27 cellular contexts compared by ENCODE assay signal in genomic region chr9:76944011-76944410, GRCh38. TPM values are rescaled to one million over a fixed set of nuclear protein-coding genes. Genes with fewer than 3 reads are reported as not detected.
"Had no signal": no experiment of that assay in that cellular context is flagged by ENCODE, and none has a peak within 500 bp of the region (broad histone marks: within the 10 kb centered on the region; RNA-seq: fewer than 3 reads in every experiment).

No MANE protein-coding gene starts in this region.

- H3K4me1 Mint-ChIP-seq: IgD-negative memory B cell, WTC11 had no signal

- H3K9me3 ChIP-seq: Peyer's patch, SJSA1 had no signal

- H3K27ac ChIP-seq: Peyer's patch, RWPE1, SJSA1 had no signal

- H3K9me3 Mint-ChIP-seq: activated CD4-positive, alpha-beta memory T cell treated with anti-CD3 and anti-CD28 coated beads for 36 hours; activated naive CD4-positive, alpha-beta T cell treated with anti-CD3 and anti-CD28 coated beads for 36 hours; activated T-cell treated with anti-CD3 and anti-CD28 coated beads, Interleukin-2, amount 50 U/mL, for 4 hours; IgD-negative memory B cell; WTC11 had no signal

- ATAC-seq: activated T-cell treated with anti-CD3 and anti-CD28 coated beads, Interleukin-2, amount 50 U/mL, for 4 hours; SK-N-SH treated with all-trans-retinoic acid at 6 μM for 48 hours; WTC11 had no signal

- H3K27ac Mint-ChIP-seq: activated CD4-positive, alpha-beta memory T cell treated with anti-CD3 and anti-CD28 coated beads for 36 hours; activated naive CD4-positive, alpha-beta T cell treated with anti-CD3 and anti-CD28 coated beads for 36 hours; activated naive CD8-positive, alpha-beta T cell; IgD-negative memory B cell; WTC11 had no signal

- DNase-seq: activated CD4-positive, alpha-beta memory T cell treated with anti-CD3 and anti-CD28 coated beads for 36 hours; activated CD4-positive, alpha-beta T cell treated with anti-CD3 and anti-CD28 coated beads for 48 hours; activated CD4-positive, CD25-positive, alpha-beta regulatory T cell treated with anti-CD3 and anti-CD28 coated beads, Interleukin-2, amount 50 U/mL, for 72 hours; activated CD8-positive, alpha-beta memory T cell treated with anti-CD3 and anti-CD28 coated beads for 24 hours; activated effector memory CD4-positive, alpha-beta T cell treated with anti-CD3 and anti-CD28 coated beads, Interleukin-2, amount 50 U/mL, for 16 hours; activated naive CD4-positive, alpha-beta T cell treated with anti-CD3 and anti-CD28 coated beads for 36 hours; activated T-cell treated with anti-CD3 and anti-CD28 coated beads, Interleukin-2, amount 50 U/mL, for 4 hours; anterior cingulate cortex; KG1; NCI-H1048; NCI-H1417; NCI-H2029; NCI-H2107; NCI-H2171 treated with DMSO at 0.1 percent for 48 hours; NCI-H345; NCI-H510A; NCI-H526 treated with DMSO at 0.1 percent for 48 hours; NK-92 treated with Interleukin-12 subunit alpha and Interleukin-12 subunit beta, amount 100 ng/mL, for 24 hours; Peyer's patch; SHP77; SW 1271 had no signal

- H3K4me3 Mint-ChIP-seq: activated CD4-positive, alpha-beta memory T cell treated with anti-CD3 and anti-CD28 coated beads for 36 hours; activated naive CD4-positive, alpha-beta T cell treated with anti-CD3 and anti-CD28 coated beads for 36 hours; activated naive CD8-positive, alpha-beta T cell; activated T-cell treated with anti-CD3 and anti-CD28 coated beads, Interleukin-2, amount 50 U/mL, for 4 hours; IgD-negative memory B cell; WTC11 had no signal

- H3K36me3 Mint-ChIP-seq: activated CD4-positive, alpha-beta memory T cell treated with anti-CD3 and anti-CD28 coated beads for 36 hours; activated naive CD8-positive, alpha-beta T cell; IgD-negative memory B cell; WTC11 had no signal

- H3K4me1 ChIP-seq: Peyer's patch, SJSA1 had no signal

- H3K4me3 ChIP-seq: Peyer's patch, SJSA1 had no signal

- H3K27me3 Mint-ChIP-seq: activated CD4-positive, alpha-beta memory T cell treated with anti-CD3 and anti-CD28 coated beads for 36 hours; activated naive CD8-positive, alpha-beta T cell; IgD-negative memory B cell had no signal

- H3K27me3 ChIP-seq: Peyer's patch, SJSA1 had no signal

- H3K36me3 ChIP-seq: Peyer's patch, SJSA1 had no signal

RNA-seq across cellular contexts. Expression of gene PRUNE2, which starts 38.1 kb away (rescaled TPM):
- polyA plus RNA-seq: IgD-negative memory B cell had no signal
